Comparison of ENCODE assay signal across 8 cellular contexts in genomic region chr1:235423214-235423652, GRCh38. TPM values are rescaled to one million over a fixed set of nuclear protein-coding genes. Genes with fewer than 3 reads are reported as not detected.
DNase-seq lines count a peak whose midpoint lies in the region; ATAC-seq lines count a peak whose summit lies in the region.

No MANE protein-coding gene starts in this region.

- peaks cover 16% of the 10 kb centered on the region for H3K4me1 Mint-ChIP-seq in activated naive CD4-positive, alpha-beta T cell treated with anti-CD3 and anti-CD28 coated beads for 36 hours (ENCODE audit: low read depth)

- H3K9me3 Mint-ChIP-seq in activated naive CD4-positive, alpha-beta T cell treated with anti-CD3 and anti-CD28 coated beads for 36 hours: no peaks in the 10 kb centered on the region

- peak; percentile 51 to 73 for ATAC-seq in activated CD4-positive, CD25-positive, alpha-beta regulatory T cell treated with anti-CD3 and anti-CD28 coated beads, Interleukin-2, amount 50 U/mL, for 24 hours
- ATAC-seq in HG03571 (IDR thresholded peaks at IDR 0.05; ENCODE audit: unreplicated experiment): peak; percentile 64
- ATAC-seq in sciatic nerve: no peak

- DNase-seq in activated CD4-positive, CD25-positive, alpha-beta regulatory T cell treated with anti-CD3 and anti-CD28 coated beads, Interleukin-2, amount 50 U/mL, for 72 hours: no peak
- peak; percentile 66 for DNase-seq in activated naive CD4-positive, alpha-beta T cell treated with anti-CD3 and anti-CD28 coated beads for 36 hours
- DNase-seq in stimulated activated CD8-positive, alpha-beta memory T cell treated with anti-CD3 and anti-CD28 coated beads, Interleukin-7, amount 100 ng/mL, for 4 hours (ENCODE audit: low read depth in 2 of 2): peak; percentile 3 to 15
- DNase-seq in NCI-H2196 (lab: John Stamatoyannopoulos, UW; ENCODE audit: unreplicated experiment): no peak
- DNase-seq in sciatic nerve (ENCODE audit: low spot score): no peak
- DNase-seq in NCI-H1694 (lab: John Stamatoyannopoulos, UW): no peak

- H3K36me3 Mint-ChIP-seq in activated naive CD4-positive, alpha-beta T cell treated with anti-CD3 and anti-CD28 coated beads for 36 hours (ENCODE audit: low read depth): no peaks in the 10 kb centered on the region

- no peaks in the 10 kb centered on the region for H3K27me3 Mint-ChIP-seq in activated naive CD4-positive, alpha-beta T cell treated with anti-CD3 and anti-CD28 coated beads for 36 hours (ENCODE audit: low read depth)

- H3K27ac Mint-ChIP-seq in activated naive CD4-positive, alpha-beta T cell treated with anti-CD3 and anti-CD28 coated beads for 36 hours: no peak overlapping the region

- no peak overlapping the region for H3K4me3 Mint-ChIP-seq in activated naive CD4-positive, alpha-beta T cell treated with anti-CD3 and anti-CD28 coated beads for 36 hours

- intact Hi-C loops in activated naive CD4-positive, alpha-beta T cell treated with anti-CD3 and anti-CD28 coated beads for 36 hours (cut with micrococcal nuclease): no loop called here
- intact Hi-C loops in sciatic nerve (cut with DNase I): no loop called here

- CTCF ChIA-PET in activated naive CD4-positive, alpha-beta T cell treated with anti-CD3 and anti-CD28 coated beads for 36 hours (lab: Charles Lee): interaction anchor here (0.6 to 1.4 kb wide), 5 partner anchors 8 to 910 kb away, joined by 3 to 6 read pairs (median 3); no protein-coding TSS in a partner anchor

RNA-seq across cellular contexts. Expression of gene TBCE, which starts 56.0 kb away (rescaled TPM):
- 10 to 100 TPM; 18.8 to 22.1 TPM for total RNA-seq in activated naive CD4-positive, alpha-beta T cell treated with anti-CD3 and anti-CD28 coated beads for 36 hours
- 27.9 TPM for total RNA-seq in sciatic nerve

Comparison
In these comparisons a context has a peak if more than half of its experiments do, and no peak if none do; other contexts are left out.
1. DNase-seq: peak in activated naive CD4-positive, alpha-beta T cell treated with anti-CD3 and anti-CD28 coated beads for 36 hours (single experiment) and stimulated activated CD8-positive, alpha-beta memory T cell treated with anti-CD3 and anti-CD28 coated beads, Interleukin-7, amount 100 ng/mL, for 4 hours (2 of 2); none in activated CD4-positive, CD25-positive, alpha-beta regulatory T cell treated with anti-CD3 and anti-CD28 coated beads, Interleukin-2, amount 50 U/mL, for 72 hours (single experiment), NCI-H2196 (single experiment), sciatic nerve (single experiment) and NCI-H1694 (single experiment).